ENCODE assay signal across 20 cellular contexts in genomic region chr1:24822887-24823286, GRCh38.
A peak's percentile ranks its signal among the peaks of the same experiment; 100 is the strongest.
DNase-seq lines count a peak whose midpoint lies in the region; ATAC-seq and TF ChIP-seq lines count a peak whose summit lies in the region.
"Had no signal": no experiment of that assay in that cellular context is flagged by ENCODE, and none has a peak within 500 bp of the region (broad histone marks: within the 10 kb centered on the region; RNA-seq: fewer than 3 reads in every experiment).

No MANE protein-coding gene starts in this region.

- H3K36me3 Mint-ChIP-seq in glutamatergic neuron (ENCODE audit: unreplicated experiment): peaks cover under 1% of the 10 kb centered on the region
- H3K36me3 Mint-ChIP-seq: activated naive CD4-positive, alpha-beta T cell treated with anti-CD3 and anti-CD28 coated beads, Interleukin-2, amount 10 ng/mL, durations not matched to agents 7 days and 5 days had no signal

- H3K27me3 ChIP-seq in gastroesophageal sphincter (no peaks in the 10 kb centered on the region), tibial nerve (no peaks in the 10 kb centered on the region), esophagus muscularis mucosa (no peaks in the 10 kb centered on the region), left lung (no peaks in the 10 kb centered on the region)
- H3K27me3 ChIP-seq: pancreas had no signal

- H3K27ac Mint-ChIP-seq in glutamatergic neuron (ENCODE audit: unreplicated experiment): no peak overlapping the region
- H3K27ac Mint-ChIP-seq: activated naive CD4-positive, alpha-beta T cell treated with anti-CD3 and anti-CD28 coated beads, Interleukin-2, amount 10 ng/mL, durations not matched to agents 7 days and 5 days had no signal

- H3K27ac ChIP-seq in HEK293 (ENCODE audit: extremely low read depth, low read depth, low read length) (no peak overlapping the region), gastroesophageal sphincter (peak overlapping the region in 3 of 4 donors; percentile 1 to 27 (median 17)), tibial nerve (peak overlapping the region in 3 of 4 donors; percentile 46 to 87 (median 79)), esophagus muscularis mucosa (replicated peaks in 1 of 4) (peak overlapping the region in 1 of 4 donors; percentile 33), left lung (peak overlapping the region in 1 of 2 donors; percentile 51)
- H3K27ac ChIP-seq: pancreas, PC-9 had no signal

- no peaks in the 10 kb centered on the region for H3K27me3 Mint-ChIP-seq in glutamatergic neuron (ENCODE audit: unreplicated experiment)
- H3K27me3 Mint-ChIP-seq: brain had no signal

- ATAC-seq in gastroesophageal sphincter (no peak), left lung (no peak)
- ATAC-seq: left colon, pancreas had no signal

- H3K36me3 ChIP-seq in HEK293 (ENCODE audit: control insufficient read depth in 2 of 2, insufficient read depth in 1 of 2, low read length in 2 of 2): peaks cover 0 to under 1% of the 10 kb centered on the region in 2 experiments; a peak in 2 of 3 replicates
- peaks cover 0 to 3% of the 10 kb centered on the region in 2 donors for H3K36me3 ChIP-seq in gastroesophageal sphincter
- peaks cover 0 to 13% (median 0%) of the 10 kb centered on the region in 3 donors for H3K36me3 ChIP-seq in tibial nerve
- H3K36me3 ChIP-seq in esophagus muscularis mucosa: no peaks in the 10 kb centered on the region
- no peaks in the 10 kb centered on the region for H3K36me3 ChIP-seq in left lung
- H3K36me3 ChIP-seq: pancreas had no signal

- TF ChIP-seq POLR2A in gastroesophageal sphincter (IDR thresholded peaks at IDR 0.05): no peak
- TF ChIP-seq POLR2A in tibial nerve (IDR thresholded peaks at IDR 0.05): no peak
- no peak for TF ChIP-seq POLR2A in esophagus muscularis mucosa (IDR thresholded peaks at IDR 0.05; ENCODE audit: low read depth)

- POLR2A ChIA-PET in HEK293 (lab: Yijun Ruan, JAX): no interaction called here

- H3K4me1 ChIP-seq in HEK293 (ENCODE audit: control insufficient read depth, insufficient read depth, low read length): peaks cover 8% of the 10 kb centered on the region
- peaks cover 4 to 56% (median 9%) of the 10 kb centered on the region in 3 donors for H3K4me1 ChIP-seq in gastroesophageal sphincter
- H3K4me1 ChIP-seq in tibial nerve: peaks cover 0 to 91% (median 41%) of the 10 kb centered on the region in 4 donors
- peaks cover 32 to 74% (median 58%) of the 10 kb centered on the region in 4 donors for H3K4me1 ChIP-seq in esophagus muscularis mucosa
- H3K4me1 ChIP-seq in left lung: peaks cover 12 to 31% of the 10 kb centered on the region in 2 donors
- H3K4me1 ChIP-seq: pancreas had no signal

- H3K4me3 Mint-ChIP-seq in glutamatergic neuron (ENCODE audit: unreplicated experiment): no peak overlapping the region
- H3K4me3 Mint-ChIP-seq: activated naive CD4-positive, alpha-beta T cell treated with anti-CD3 and anti-CD28 coated beads, Interleukin-2, amount 10 ng/mL, durations not matched to agents 7 days and 5 days; brain had no signal

- H3K9me3 ChIP-seq in HEK293 (ENCODE audit: control insufficient read depth, insufficient read depth, low read depth, low read length): no peaks in the 10 kb centered on the region
- no peaks in the 10 kb centered on the region for H3K9me3 ChIP-seq in gastroesophageal sphincter
- no peaks in the 10 kb centered on the region for H3K9me3 ChIP-seq in tibial nerve
- no peaks in the 10 kb centered on the region for H3K9me3 ChIP-seq in esophagus muscularis mucosa
- H3K9me3 ChIP-seq in left lung: no peaks in the 10 kb centered on the region
- H3K9me3 ChIP-seq: pancreas had no signal

- intact Hi-C loops in esophagus muscularis mucosa (cut with DNase I): no loop called here
- intact Hi-C loops in left lung (cut with DNase I): no loop called here

- TF ChIP-seq CTCF in HEK293 (tag by site-specific recombination; IDR thresholded peaks at IDR 0.05) (no peak), gastroesophageal sphincter (IDR thresholded peaks at IDR 0.05) (no peak), tibial nerve (IDR thresholded peaks at IDR 0.05) (no peak), esophagus muscularis mucosa (IDR thresholded peaks at IDR 0.05) (no peak), left lung (IDR thresholded peaks at IDR 0.05) (no peak), glutamatergic neuron (IDR thresholded peaks at IDR 0.05; ENCODE audit: partially characterized antibody, unreplicated experiment) (no peak)

- peaks cover 2% of the 10 kb centered on the region for H3K9me3 Mint-ChIP-seq in glutamatergic neuron (ENCODE audit: unreplicated experiment)
- H3K9me3 Mint-ChIP-seq: activated naive CD4-positive, alpha-beta T cell treated with anti-CD3 and anti-CD28 coated beads, Interleukin-2, amount 10 ng/mL, durations not matched to agents 7 days and 5 days; brain had no signal

- DNase-seq in amniotic epithelial cell (ENCODE audit: low read depth) (peak; percentile 72), tibial nerve (ENCODE audit: low spot score in 2 of 2) (no peak), esophagus muscularis mucosa (ENCODE audit: extremely low spot score) (no peak), left lung (no peak), glutamatergic neuron (no peak)
- DNase-seq: activated CD4-positive, alpha-beta T cell treated with anti-CD3 and anti-CD28 coated beads, Interleukin-2, amount 50 U/mL, for 1 hour; activated naive CD4-positive, alpha-beta T cell treated with anti-CD3 and anti-CD28 coated beads, Interleukin-2, amount 10 ng/mL, durations not matched to agents 7 days and 5 days; activated T-cell treated with anti-CD3 and anti-CD28 coated beads for 4 hours; C1 segment of cervical spinal cord; DMS53; left colon; NCI-H1417 treated with DMSO at 0.1 percent for 48 hours; NCI-H2171; NCI-H69; pancreas; PC-9; stimulated activated CD4-positive, alpha-beta T cell treated with anti-CD3 and anti-CD28 coated beads, Interleukin-4, amount 100 ng/mL, for 1 hour had no signal

- no peak overlapping the region for H3K4me3 ChIP-seq in HEK293 (ENCODE audit: low read depth, low read length)
- H3K4me3 ChIP-seq in gastroesophageal sphincter: no peak overlapping the region
- no peak overlapping the region for H3K4me3 ChIP-seq in tibial nerve
- no peak overlapping the region for H3K4me3 ChIP-seq in esophagus muscularis mucosa
- H3K4me3 ChIP-seq in left lung: no peak overlapping the region
- H3K4me3 ChIP-seq: pancreas, PC-9 had no signal

- TF ChIP-seq EP300 in gastroesophageal sphincter (IDR thresholded peaks at IDR 0.05) (no peak), tibial nerve (IDR thresholded peaks at IDR 0.05) (peak in 1 of 2 donors; percentile 27), esophagus muscularis mucosa (IDR thresholded peaks at IDR 0.05) (no peak)

- CTCF ChIA-PET in HEK293 (lab: Yijun Ruan, JAX): interaction anchor here (1.6 to 10.7 kb wide), 2 partner anchors 25 to 134 kb away, joined by 8 to 152 read pairs; no protein-coding TSS in a partner anchor

- peaks cover 23% of the 10 kb centered on the region for H3K4me1 Mint-ChIP-seq in glutamatergic neuron (ENCODE audit: low read depth, unreplicated experiment)
- H3K4me1 Mint-ChIP-seq: activated naive CD4-positive, alpha-beta T cell treated with anti-CD3 and anti-CD28 coated beads, Interleukin-2, amount 10 ng/mL, durations not matched to agents 7 days and 5 days had no signal

TF ChIP-seq in HEK293, 187 proteins besides CTCF, POLR2A, EP300 and RAD21:
- TF ChIP-seq PRDM6 (tag by site-specific recombination; IDR thresholded peaks at IDR 0.05) (peak; percentile 48), ZNF157 (tag by site-specific recombination; IDR thresholded peaks at IDR 0.05) (no peak)
